1 cellular context compared by ENCODE assay signal in genomic region chr1:40886318-40887011, GRCh38.
TF ChIP-seq lines count a peak whose summit lies in the region.

No MANE protein-coding gene starts in this region.

TF ChIP-seq in HCT116, 20 proteins besides CTCF, POLR2A, EP300 and RAD21 (continued from another document):
- TF ChIP-seq YY1 (IDR thresholded peaks at IDR 0.05; ENCODE audit: extremely low read depth, insufficient replicate concordance, low read depth, low read length) (no peak), ZNF274 (IDR thresholded peaks at IDR 0.05; ENCODE audit: low read depth, low read length) (no peak), ELF1 (IDR thresholded peaks at IDR 0.05; ENCODE audit: borderline replicate concordance, low read depth) (no peak), FOSL1 (IDR thresholded peaks at IDR 0.05; ENCODE audit: low read depth) (no peak), SP1 (IDR thresholded peaks at IDR 0.05; ENCODE audit: low read depth) (no peak), CEBPB (IDR thresholded peaks at IDR 0.05; ENCODE audit: low read depth) (no peak), ATF3 (IDR thresholded peaks at IDR 0.05) (no peak)
- TF ChIP-seq, protein P1, sequence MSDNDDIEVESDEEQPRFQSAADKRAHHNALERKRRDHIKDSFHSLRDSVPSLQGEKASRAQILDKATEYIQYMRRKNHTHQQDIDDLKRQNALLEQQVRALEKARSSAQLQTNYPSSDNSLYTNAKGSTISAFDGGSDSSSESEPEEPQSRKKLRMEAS (IDR thresholded peaks at IDR 0.05), result no peak
